ENCODE assay signal across 8 cellular contexts in the genomic region with DNA sequence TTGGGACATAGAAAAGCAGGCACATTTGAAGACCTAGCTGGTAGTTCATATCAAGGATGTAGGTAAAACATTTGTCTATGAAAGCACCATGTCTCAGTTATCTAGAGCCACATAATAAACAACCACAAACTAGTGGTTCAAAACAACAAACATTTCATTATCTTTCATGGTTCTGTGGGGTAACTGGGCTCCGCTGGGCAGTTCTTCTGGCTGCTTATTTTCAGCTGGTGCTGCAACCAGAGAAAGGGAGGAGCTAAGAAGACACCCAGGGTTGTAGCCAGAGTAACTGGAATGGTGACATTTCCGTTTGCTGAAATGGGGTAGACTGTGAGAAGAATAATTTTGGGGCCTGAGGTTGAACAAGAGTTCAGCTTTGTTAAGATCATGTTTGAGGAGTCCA.
"Had no signal": no experiment of that assay in that cellular context is flagged by ENCODE, and none has a peak within 500 bp of the region (broad histone marks: within the 10 kb centered on the region; RNA-seq: fewer than 3 reads in every experiment).

No MANE protein-coding gene starts in this region.

- FAIRE-seq: G401.6, GM12878, GM12891, GM12892, GM18507, GM19239 had no signal

- DNase-seq: GDM1, GF-D8 had no signal

- ATAC-seq: GM12878 had no signal

- H3K4me3 ChIP-seq: GM12878 had no signal
